In genomic region chr15:65872596-65872995, GRCh38 we compare ENCODE assay signal across 8 cellular contexts. TPM values are rescaled to one million over a fixed set of nuclear protein-coding genes. Genes with fewer than 3 reads are reported as not detected.
DNase-seq lines count a peak whose midpoint lies in the region; ATAC-seq and TF ChIP-seq lines count a peak whose summit lies in the region.
"Not testable (repeated sequence)": the region's sequence is repeated elsewhere in the genome, so short reads cannot be mapped to it uniquely, and the experiment has no call there.

No MANE protein-coding gene starts in this region.

- POLR2A ChIA-PET in HCT116 (lab: Charles Lee), result interaction anchor here (0.6 kb wide), 1 partner anchor 14 kb away, joined by 3 read pairs; no protein-coding TSS in a partner anchor

- not testable (repeated sequence) for H3K9me3 Mint-ChIP-seq in activated naive CD8-positive, alpha-beta T cell treated with anti-CD3 and anti-CD28 coated beads, Interleukin-2, amount 50 U/mL, for 24 hours; endothelial cell (ENCODE audit: unreplicated experiment); nephron

- H2AFZ ChIP-seq in HCT116 (ENCODE audit: low read depth, low read length, poor library complexity, severe bottlenecking), result not testable (repeated sequence)

- TF ChIP-seq CTCF in AG09319 (IDR thresholded peaks at IDR 0.05; ENCODE audit: low read depth, low read length); HCT116 (IDR thresholded peaks at IDR 0.05 in 2 of 3, conservative IDR thresholded peaks at IDR 0.05 in 1 of 3; ENCODE audit: borderline replicate concordance in 1 of 3, insufficient read depth in 1 of 3, low read depth in 2 of 3, low read length in 2 of 3); RWPE2 (IDR thresholded peaks at IDR 0.05; ENCODE audit: poor library complexity, severe bottlenecking); endothelial cell (IDR thresholded peaks at IDR 0.05; ENCODE audit: unreplicated experiment); left ventricle myocardium inferior (IDR thresholded peaks at IDR 0.05; ENCODE audit: borderline replicate concordance); nephron (IDR thresholded peaks at IDR 0.05; ENCODE audit: unreplicated experiment in 3 of 3): not testable (repeated sequence)

- H3K9me3 ChIP-seq in HCT116 (ENCODE audit: control insufficient read depth in 1 of 2, insufficient read depth in 1 of 2, low read depth in 1 of 2, low read length in 2 of 2); RWPE2 (ENCODE audit: severe bottlenecking); left ventricle myocardium inferior (replicated peaks); subcutaneous abdominal adipose tissue (ENCODE audit: control insufficient read depth in 5 of 5, low read length in 5 of 5): not testable (repeated sequence)

- TF ChIP-seq POLR2A in HCT116 (IDR thresholded peaks at IDR 0.05; ENCODE audit: borderline replicate concordance, extremely low read depth, insufficient read depth, insufficient read length), result not testable (repeated sequence)

- not testable (repeated sequence) for H3K27ac ChIP-seq in HCT116 (ENCODE audit: low read depth, low read length)
- peak overlapping the region; percentile 80 for H3K27ac ChIP-seq in RWPE2 (ENCODE audit: poor library complexity, severe bottlenecking)
- peak overlapping the region; percentile 98 for H3K27ac ChIP-seq in left ventricle myocardium inferior (replicated peaks)
- H3K27ac ChIP-seq in subcutaneous abdominal adipose tissue (ENCODE audit: low read depth, low read length), result peak overlapping the region; percentile 95

- RAD21 ChIA-PET in HCT116 (lab: Charles Lee; ENCODE audit: low non-redundant PET in 1 of 2, low total read pairs in 2 of 2, uncharacterized antibody in 2 of 2, unreplicated experiment in 2 of 2), result not testable (repeated sequence)

- not testable (repeated sequence) for H3K36me3 Mint-ChIP-seq in activated naive CD8-positive, alpha-beta T cell treated with anti-CD3 and anti-CD28 coated beads, Interleukin-2, amount 50 U/mL, for 24 hours (ENCODE audit: low read depth)
- H3K36me3 Mint-ChIP-seq in endothelial cell (ENCODE audit: low read depth, unreplicated experiment) (peaks cover 21% of the 10 kb centered on the region), nephron (ENCODE audit: low read depth) (peaks cover 20% of the 10 kb centered on the region)

- H3K36me3 ChIP-seq in HCT116 (ENCODE audit: control insufficient read depth in 1 of 2, insufficient read depth in 2 of 2, low read length in 2 of 2), result peaks cover 6 to 14% of the 10 kb centered on the region in 2 experiments; a peak in 3 of 4 replicates
- H3K36me3 ChIP-seq in RWPE2 (ENCODE audit: low read depth), result peaks cover 46% of the 10 kb centered on the region
- H3K36me3 ChIP-seq in left ventricle myocardium inferior, result peaks cover 18% of the 10 kb centered on the region
- H3K36me3 ChIP-seq in subcutaneous abdominal adipose tissue (ENCODE audit: control insufficient read depth in 5 of 5, insufficient read depth in 5 of 5, low read length in 5 of 5), result peaks cover under 1 to 21% (median 11%) of the 10 kb centered on the region in 5 donors

- TF ChIP-seq RAD21 in HCT116 (IDR thresholded peaks at IDR 0.05; ENCODE audit: low read depth), result not testable (repeated sequence)

- not testable (repeated sequence) for H3K4me3 ChIP-seq in HCT116 (replicated peaks in 1 of 2; ENCODE audit: low read depth in 1 of 2, low read length in 2 of 2); RWPE2 (ENCODE audit: severe bottlenecking); subcutaneous abdominal adipose tissue (ENCODE audit: low read depth in 1 of 5, low read length in 5 of 5)
- peak overlapping the region; percentile 96 for H3K4me3 ChIP-seq in left ventricle myocardium inferior

- H4K20me1 ChIP-seq in HCT116 (ENCODE audit: insufficient read depth), result not testable (repeated sequence)

- H3K27me3 ChIP-seq in HCT116 (ENCODE audit: insufficient read depth, low read length); RWPE2 (ENCODE audit: insufficient read depth, poor library complexity, severe bottlenecking); left ventricle myocardium inferior (ENCODE audit: low read depth); subcutaneous abdominal adipose tissue (ENCODE audit: control insufficient read depth in 5 of 5, insufficient read depth in 4 of 5, low read length in 5 of 5): not testable (repeated sequence)

- peak overlapping the region; percentile 7 for H3K27ac Mint-ChIP-seq in activated naive CD8-positive, alpha-beta T cell treated with anti-CD3 and anti-CD28 coated beads, Interleukin-2, amount 50 U/mL, for 24 hours
- H3K27ac Mint-ChIP-seq in endothelial cell (ENCODE audit: unreplicated experiment) (peak overlapping the region; percentile 30), nephron (peak overlapping the region; percentile 38 to 71 (median 54))

- not testable (repeated sequence) for H3K9me2 ChIP-seq in HCT116 (ENCODE audit: insufficient read depth)

- peaks cover 82% of the 10 kb centered on the region for H3K79me2 ChIP-seq in HCT116 (ENCODE audit: insufficient read depth, low read length)

- H3K9ac ChIP-seq in HCT116 (ENCODE audit: low read length); subcutaneous abdominal adipose tissue (ENCODE audit: low read length in 5 of 5): not testable (repeated sequence)

- peak overlapping the region; percentile 12 for H3K4me3 Mint-ChIP-seq in activated naive CD8-positive, alpha-beta T cell treated with anti-CD3 and anti-CD28 coated beads, Interleukin-2, amount 50 U/mL, for 24 hours
- H3K4me3 Mint-ChIP-seq in endothelial cell (ENCODE audit: unreplicated experiment), result not testable (repeated sequence)
- peak overlapping the region; percentile 1 to 73 (median 36) for H3K4me3 Mint-ChIP-seq in nephron

- peaks cover 11 to 30% of the 10 kb centered on the region in 2 experiments for H3K4me1 ChIP-seq in HCT116 (ENCODE audit: control insufficient read depth in 1 of 2, insufficient read depth in 2 of 2, low read length in 2 of 2)
- H3K4me1 ChIP-seq in RWPE2 (ENCODE audit: insufficient read depth, poor library complexity, severe bottlenecking), result peaks cover 18% of the 10 kb centered on the region
- H3K4me1 ChIP-seq in left ventricle myocardium inferior, result peaks cover 79% of the 10 kb centered on the region
- peaks cover 2 to 33% (median 20%) of the 10 kb centered on the region in 5 donors for H3K4me1 ChIP-seq in subcutaneous abdominal adipose tissue (ENCODE audit: control insufficient read depth in 5 of 5, insufficient read depth in 5 of 5, low read length in 5 of 5)

- H3K27me3 Mint-ChIP-seq in activated naive CD8-positive, alpha-beta T cell treated with anti-CD3 and anti-CD28 coated beads, Interleukin-2, amount 50 U/mL, for 24 hours; nephron (ENCODE audit: low read depth): not testable (repeated sequence)
- peaks cover 25% of the 10 kb centered on the region for H3K27me3 Mint-ChIP-seq in endothelial cell (ENCODE audit: unreplicated experiment)

- peaks cover 48% of the 10 kb centered on the region for H3K4me1 Mint-ChIP-seq in activated naive CD8-positive, alpha-beta T cell treated with anti-CD3 and anti-CD28 coated beads, Interleukin-2, amount 50 U/mL, for 24 hours
- H3K4me1 Mint-ChIP-seq in endothelial cell (ENCODE audit: unreplicated experiment) (peaks cover 14% of the 10 kb centered on the region), nephron (peaks cover 23% of the 10 kb centered on the region)

- intact Hi-C loops in HCT116 (cut with micrococcal nuclease); left ventricle myocardium inferior (cut with micrococcal nuclease): not testable (repeated sequence)

- CTCF ChIA-PET in HCT116 (lab: Charles Lee), result not testable (repeated sequence)

- DNase-seq in AG09319 (ENCODE audit: extremely low read depth, low read depth), result peak; percentile 16
- DNase-seq in HCT116 (ENCODE audit: low read depth, low spot score); RWPE2 (ENCODE audit: low spot score); activated naive CD8-positive, alpha-beta T cell treated with anti-CD3 and anti-CD28 coated beads, Interleukin-2, amount 50 U/mL, for 24 hours; endothelial cell (ENCODE audit: low spot score); left ventricle myocardium inferior: not testable (repeated sequence)

- ATAC-seq in HCT116; RWPE2 (ENCODE audit: low read depth); activated naive CD8-positive, alpha-beta T cell treated with anti-CD3 and anti-CD28 coated beads, Interleukin-2, amount 50 U/mL, for 24 hours: not testable (repeated sequence)

- not testable (repeated sequence) for BruUV-seq in HCT116 (replicated peaks; lab: Mats Ljungman, UMichigan)

- peak overlapping the region; percentile 73; the same call in 1 of the 2 replicates for H3K4me2 ChIP-seq in HCT116 (ENCODE audit: low read length)

RNA-seq across cellular contexts. Expression of gene RAB11A, which starts 3.3 kb away (rescaled TPM):
- total RNA-seq in HCT116 (2021; ENCODE audit: unreplicated experiment) (234 TPM), endothelial cell (ENCODE audit: unreplicated experiment) (482 TPM), left ventricle myocardium inferior (146 TPM)
- 249 and 263 TPM in 2 replicates for polyA plus RNA-seq in HCT116 (2012)
